29 cellular contexts compared by ENCODE assay signal in genomic region chr2:213043566-213043965, GRCh38.
"Had no signal": no experiment of that assay in that cellular context is flagged by ENCODE, and none has a peak within 500 bp of the region (broad histone marks: within the 10 kb centered on the region; RNA-seq: fewer than 3 reads in every experiment).

No MANE protein-coding gene starts in this region.

- FAIRE-seq: astrocyte, colon, endometrium, endothelial cell of umbilical vein had no signal

- H3K27me3 ChIP-seq: brain microvascular endothelial cell, esophagus squamous epithelium, gastroesophageal sphincter, heart right ventricle had no signal

- H3K36me3 Mint-ChIP-seq: activated naive CD4-positive, alpha-beta T cell treated with anti-CD3 and anti-CD28 coated beads, Interleukin-2, amount 50 U/mL, for 24 hours had no signal

- DNase-seq: activated CD4-positive, alpha-beta T cell treated with anti-CD3 and anti-CD28 coated beads for 48 hours; activated CD4-positive, alpha-beta T cell treated with anti-CD3 and anti-CD28 coated beads, Interleukin-2, amount 50 U/mL, for 1 hour; activated CD4-positive, alpha-beta T cell treated with anti-CD3 and anti-CD28 coated beads, Interleukin-2, amount 50 U/mL, for 48 hours; activated CD8-positive, alpha-beta memory T cell treated with anti-CD3 and anti-CD28 coated beads, Interleukin-2, amount 10 ng/mL, durations not matched to agents 7 days and 5 days; activated CD8-positive, alpha-beta memory T cell treated with anti-CD3 and anti-CD28 coated beads, Interleukin-2, amount 50 U/mL, for 4 hours; activated CD8-positive, alpha-beta T cell treated with anti-CD3 and anti-CD28 coated beads for 36 hours; activated effector memory CD4-positive, alpha-beta T cell treated with anti-CD3 and anti-CD28 coated beads, Interleukin-2, amount 50 U/mL, for 16 hours; activated naive CD4-positive, alpha-beta T cell treated with anti-CD3 and anti-CD28 coated beads for 36 hours; activated naive CD8-positive, alpha-beta T cell treated with anti-CD3 and anti-CD28 coated beads, Interleukin-2, amount 10 ng/mL, durations not matched to agents 7 days and 5 days; activated T-cell treated with anti-CD3 and anti-CD28 coated beads, Interleukin-2, amount 50 U/mL, for 1 hour; activated T-cell treated with anti-CD3 and anti-CD28 coated beads, Interleukin-2, amount 50 U/mL, for 48 hours; amniotic stem cell; anterior cingulate cortex; brain microvascular endothelial cell; caudate nucleus; effector CD8-positive, alpha-beta T cell; esophagus squamous epithelium; foreskin melanocyte; heart right ventricle; T-helper 2 cell had no signal

- H3K9me3 ChIP-seq: esophagus squamous epithelium, gastroesophageal sphincter, heart right ventricle had no signal

- H3K27me3 Mint-ChIP-seq: activated CD8-positive, alpha-beta memory T cell treated with anti-CD3 and anti-CD28 coated beads, Interleukin-2, amount 10 ng/mL, durations not matched to agents 7 days and 5 days; activated CD8-positive, alpha-beta T cell treated with anti-CD3 and anti-CD28 coated beads for 36 hours; activated naive CD4-positive, alpha-beta T cell treated with anti-CD3 and anti-CD28 coated beads, Interleukin-2, amount 50 U/mL, for 24 hours; activated naive CD8-positive, alpha-beta T cell treated with anti-CD3 and anti-CD28 coated beads, Interleukin-2, amount 10 ng/mL, durations not matched to agents 7 days and 5 days had no signal

- H3K4me1 Mint-ChIP-seq: activated CD8-positive, alpha-beta memory T cell treated with anti-CD3 and anti-CD28 coated beads, Interleukin-2, amount 10 ng/mL, durations not matched to agents 7 days and 5 days; activated naive CD4-positive, alpha-beta T cell treated with anti-CD3 and anti-CD28 coated beads, Interleukin-2, amount 50 U/mL, for 24 hours; activated naive CD8-positive, alpha-beta T cell treated with anti-CD3 and anti-CD28 coated beads, Interleukin-2, amount 10 ng/mL, durations not matched to agents 7 days and 5 days had no signal

- H3K4me3 Mint-ChIP-seq: activated CD8-positive, alpha-beta memory T cell treated with anti-CD3 and anti-CD28 coated beads, Interleukin-2, amount 10 ng/mL, durations not matched to agents 7 days and 5 days; activated CD8-positive, alpha-beta T cell treated with anti-CD3 and anti-CD28 coated beads for 36 hours; activated naive CD4-positive, alpha-beta T cell treated with anti-CD3 and anti-CD28 coated beads for 36 hours; activated naive CD4-positive, alpha-beta T cell treated with anti-CD3 and anti-CD28 coated beads, Interleukin-2, amount 50 U/mL, for 24 hours; activated naive CD8-positive, alpha-beta T cell treated with anti-CD3 and anti-CD28 coated beads, Interleukin-2, amount 10 ng/mL, durations not matched to agents 7 days and 5 days; activated T-helper 1 cell treated with anti-CD3 and anti-CD28 coated beads, Interleukin-12 subunit alpha, Interleukin-12 subunit beta, Interleukin-2, Interleukin-4 antibody, amounts not matched to agents 30 ng/mL and 10 ng/mL and 1 ng/mL, durations not matched to agents 14 hours and 24 hours and 36 hours had no signal

- H3K4me1 ChIP-seq: esophagus squamous epithelium, gastroesophageal sphincter, heart right ventricle had no signal

- H3K4me3 ChIP-seq: esophagus squamous epithelium, gastroesophageal sphincter, heart right ventricle had no signal

- ATAC-seq: activated CD8-positive, alpha-beta memory T cell treated with anti-CD3 and anti-CD28 coated beads, Interleukin-2, amount 10 ng/mL, durations not matched to agents 7 days and 5 days; activated CD8-positive, alpha-beta T cell treated with anti-CD3 and anti-CD28 coated beads for 36 hours; gastroesophageal sphincter; heart right ventricle had no signal

- H3K27ac Mint-ChIP-seq: activated CD8-positive, alpha-beta memory T cell treated with anti-CD3 and anti-CD28 coated beads, Interleukin-2, amount 10 ng/mL, durations not matched to agents 7 days and 5 days; activated CD8-positive, alpha-beta T cell treated with anti-CD3 and anti-CD28 coated beads for 36 hours; activated naive CD4-positive, alpha-beta T cell treated with anti-CD3 and anti-CD28 coated beads for 36 hours; activated naive CD4-positive, alpha-beta T cell treated with anti-CD3 and anti-CD28 coated beads, Interleukin-2, amount 50 U/mL, for 24 hours; activated naive CD8-positive, alpha-beta T cell treated with anti-CD3 and anti-CD28 coated beads, Interleukin-2, amount 10 ng/mL, durations not matched to agents 7 days and 5 days; activated T-helper 1 cell treated with anti-CD3 and anti-CD28 coated beads, Interleukin-12 subunit alpha, Interleukin-12 subunit beta, Interleukin-2, Interleukin-4 antibody, amounts not matched to agents 30 ng/mL and 10 ng/mL and 1 ng/mL, durations not matched to agents 14 hours and 24 hours and 36 hours; activated T-helper 2 cell treated with anti-CD3 and anti-CD28 coated beads, Interferon-gamma antibody, Interleukin-2, Interleukin-4, amounts not matched to agents 10 μg/mL and 5 μg/mL and 100 μg/mL, durations not matched to agents 14 hours and 24 hours and 36 hours had no signal

- H3K27ac ChIP-seq: brain microvascular endothelial cell, epithelial cell of prostate, esophagus squamous epithelium, gastroesophageal sphincter, heart right ventricle had no signal

- H3K9me3 Mint-ChIP-seq: activated naive CD4-positive, alpha-beta T cell treated with anti-CD3 and anti-CD28 coated beads for 36 hours; activated naive CD4-positive, alpha-beta T cell treated with anti-CD3 and anti-CD28 coated beads, Interleukin-2, amount 50 U/mL, for 24 hours; activated T-helper 1 cell treated with anti-CD3 and anti-CD28 coated beads, Interleukin-12 subunit alpha, Interleukin-12 subunit beta, Interleukin-2, Interleukin-4 antibody, amounts not matched to agents 30 ng/mL and 10 ng/mL and 1 ng/mL, durations not matched to agents 14 hours and 24 hours and 36 hours had no signal
